ENCODE assay signal across 19 cellular contexts in genomic region chr10:82394122-82394521, GRCh38.
DNase-seq lines count a peak whose midpoint lies in the region; ATAC-seq and TF ChIP-seq lines count a peak whose summit lies in the region.
"Had no signal": no experiment of that assay in that cellular context is flagged by ENCODE, and none has a peak within 500 bp of the region (broad histone marks: within the 10 kb centered on the region; RNA-seq: fewer than 3 reads in every experiment).

No MANE protein-coding gene starts in this region.

- TF ChIP-seq CTCF in BE2C (IDR thresholded peaks at IDR 0.05; ENCODE audit: low read depth, low read length), result no peak
- no peak for TF ChIP-seq CTCF in coronary artery (IDR thresholded peaks at IDR 0.05)

- ATAC-seq in right cardiac atrium (peak; percentile 68 to 73), T-helper 17 cell (no peak)
- ATAC-seq: effector memory CD8-positive, alpha-beta T cell; stimulated activated naive B cell treated with anti-CD40 and anti-IgM and Interleukin-4, amounts not matched to agents 10 μg/mL and 1 μg/mL and 100 μg/mL, for 72 hours had no signal

- H3K9me3 ChIP-seq in BE2C (no peaks in the 10 kb centered on the region), right cardiac atrium (ENCODE audit: control insufficient read depth, low read length) (no peaks in the 10 kb centered on the region), T-helper 17 cell (ENCODE audit: control insufficient read depth, low read length, poor library complexity, severe bottlenecking) (no peaks in the 10 kb centered on the region)
- H3K9me3 ChIP-seq: HAP-1, lower lobe of right lung had no signal

- H3K4me3 ChIP-seq in BE2C (ENCODE audit: low read depth, low read length), result no peak overlapping the region
- no peak overlapping the region for H3K4me3 ChIP-seq in right cardiac atrium (ENCODE audit: low read length)
- no peak overlapping the region for H3K4me3 ChIP-seq in coronary artery
- H3K4me3 ChIP-seq: HAP-1, lower lobe of right lung had no signal

- H3K4me1 ChIP-seq in BE2C (peaks cover 48% of the 10 kb centered on the region), right cardiac atrium (ENCODE audit: control insufficient read depth, insufficient read depth, low read length) (no peaks in the 10 kb centered on the region)
- H3K4me1 ChIP-seq: HAP-1, lower lobe of right lung had no signal

- H3K27me3 Mint-ChIP-seq in activated naive CD8-positive, alpha-beta T cell treated with anti-CD3 and anti-CD28 coated beads for 36 hours, result no peaks in the 10 kb centered on the region
- no peaks in the 10 kb centered on the region for H3K27me3 Mint-ChIP-seq in T-helper 17 cell
- H3K27me3 Mint-ChIP-seq: activated CD4-positive, alpha-beta memory T cell treated with anti-CD3 and anti-CD28 coated beads for 36 hours; effector memory CD8-positive, alpha-beta T cell; stimulated activated naive B cell treated with anti-CD40 and anti-IgM and Interleukin-4, amounts not matched to agents 10 μg/mL and 1 μg/mL and 100 μg/mL, for 72 hours had no signal

- DNase-seq in BE2C (peak; percentile 66), DMS153 treated with DMSO at 0.1 percent for 48 hours (lab: John Stamatoyannopoulos, UW; ENCODE audit: unreplicated experiment) (peak; percentile 49), T1000 (lab: John Stamatoyannopoulos, UW) (peak; percentile 3), right cardiac atrium (peak; percentile 25 to 69 (median 49)), NOMO-1 treated with dmso at 0.1 percent for 144 hours (lab: John Stamatoyannopoulos, UW; ENCODE audit: unreplicated experiment) (no peak), T-helper 17 cell (no peak), coronary artery (ENCODE audit: low spot score) (no peak)
- DNase-seq in activated naive CD8-positive, alpha-beta T cell treated with anti-CD3 and anti-CD28 coated beads for 36 hours, result no peak
- DNase-seq: activated CD4-positive, alpha-beta memory T cell treated with anti-CD3 and anti-CD28 coated beads for 36 hours; Calu3; effector memory CD8-positive, alpha-beta T cell; lower lobe of right lung; NCI-H1417 treated with DMSO at 0.1 percent for 48 hours; NCI-H510A treated with DMSO at 0.1 percent for 48 hours; OCI-M1; SIG-M5; stimulated activated naive B cell treated with anti-CD40 and anti-IgM and Interleukin-4, amounts not matched to agents 10 μg/mL and 1 μg/mL and 100 μg/mL, for 72 hours; trophoblast cell had no signal

- no peak overlapping the region for H3K4me3 Mint-ChIP-seq in activated naive CD8-positive, alpha-beta T cell treated with anti-CD3 and anti-CD28 coated beads for 36 hours
- H3K4me3 Mint-ChIP-seq in T-helper 17 cell, result no peak overlapping the region
- H3K4me3 Mint-ChIP-seq: activated CD4-positive, alpha-beta memory T cell treated with anti-CD3 and anti-CD28 coated beads for 36 hours; effector memory CD8-positive, alpha-beta T cell; stimulated activated naive B cell treated with anti-CD40 and anti-IgM and Interleukin-4, amounts not matched to agents 10 μg/mL and 1 μg/mL and 100 μg/mL, for 72 hours had no signal

- WGBS in right cardiac atrium, result 31% methylated on average over 5 of the region's 5 CpGs

- no peaks in the 10 kb centered on the region for H3K4me1 Mint-ChIP-seq in activated naive CD8-positive, alpha-beta T cell treated with anti-CD3 and anti-CD28 coated beads for 36 hours
- H3K4me1 Mint-ChIP-seq in T-helper 17 cell, result no peaks in the 10 kb centered on the region
- H3K4me1 Mint-ChIP-seq: stimulated activated naive B cell treated with anti-CD40 and anti-IgM and Interleukin-4, amounts not matched to agents 10 μg/mL and 1 μg/mL and 100 μg/mL, for 72 hours had no signal

- no peaks in the 10 kb centered on the region for H3K36me3 ChIP-seq in BE2C
- H3K36me3 ChIP-seq: HAP-1, lower lobe of right lung had no signal

- no peaks in the 10 kb centered on the region for H3K36me3 Mint-ChIP-seq in activated naive CD8-positive, alpha-beta T cell treated with anti-CD3 and anti-CD28 coated beads for 36 hours
- H3K36me3 Mint-ChIP-seq in T-helper 17 cell (ENCODE audit: low read depth), result no peaks in the 10 kb centered on the region
- H3K36me3 Mint-ChIP-seq: activated CD4-positive, alpha-beta memory T cell treated with anti-CD3 and anti-CD28 coated beads for 36 hours; stimulated activated naive B cell treated with anti-CD40 and anti-IgM and Interleukin-4, amounts not matched to agents 10 μg/mL and 1 μg/mL and 100 μg/mL, for 72 hours had no signal

- no peaks in the 10 kb centered on the region for H3K27me3 ChIP-seq in BE2C
- no peaks in the 10 kb centered on the region for H3K27me3 ChIP-seq in right cardiac atrium (ENCODE audit: control insufficient read depth, insufficient read depth)

- H3K27ac ChIP-seq in right cardiac atrium (ENCODE audit: low read length) (no peak overlapping the region), coronary artery (no peak overlapping the region)
- H3K27ac ChIP-seq: lower lobe of right lung had no signal

- intact Hi-C loops in right cardiac atrium (cut with DNase I), result no loop called here

- H3K27ac Mint-ChIP-seq in activated naive CD8-positive, alpha-beta T cell treated with anti-CD3 and anti-CD28 coated beads for 36 hours, result no peak overlapping the region
- H3K27ac Mint-ChIP-seq in T-helper 17 cell, result no peak overlapping the region
- H3K27ac Mint-ChIP-seq: activated CD4-positive, alpha-beta memory T cell treated with anti-CD3 and anti-CD28 coated beads for 36 hours; effector memory CD8-positive, alpha-beta T cell; stimulated activated naive B cell treated with anti-CD40 and anti-IgM and Interleukin-4, amounts not matched to agents 10 μg/mL and 1 μg/mL and 100 μg/mL, for 72 hours had no signal

- no peaks in the 10 kb centered on the region for H3K9me3 Mint-ChIP-seq in activated naive CD8-positive, alpha-beta T cell treated with anti-CD3 and anti-CD28 coated beads for 36 hours
- H3K9me3 Mint-ChIP-seq: activated CD4-positive, alpha-beta memory T cell treated with anti-CD3 and anti-CD28 coated beads for 36 hours had no signal

Comparison
In these comparisons a context has a peak if more than half of its experiments do, and no peak if none do; other contexts are left out.
1. DNase-seq: peak in BE2C (single experiment), DMS153 treated with DMSO at 0.1 percent for 48 hours (single experiment), T1000 (single experiment) and right cardiac atrium (3 of 3); none in activated naive CD8-positive, alpha-beta T cell treated with anti-CD3 and anti-CD28 coated beads for 36 hours (single experiment), NOMO-1 treated with dmso at 0.1 percent for 144 hours (single experiment), T-helper 17 cell (0 of 3) and coronary artery (single experiment).